Comparison of ENCODE assay signal across 8 cellular contexts in genomic region chr11:114400222-114400973, GRCh38. TPM values are rescaled to one million over a fixed set of nuclear protein-coding genes. Genes with fewer than 3 reads are reported as not detected.
DNase-seq lines count a peak whose midpoint lies in the region; ATAC-seq and TF ChIP-seq lines count a peak whose summit lies in the region.

TSS of gene C11orf71 (minus strand) at chr11:114400511. CDS start at chr11:114400331, 180 bp downstream.
TSS of gene RBM7 (plus strand) at chr11:114400666. CDS start at chr11:114400672, 6 bp downstream.

- no peaks in the 10 kb centered on the region for H3K9me3 Mint-ChIP-seq in CD14-positive monocyte

- peaks cover 4 to 21% (median 16%) of the 10 kb centered on the region in 4 donors for H3K4me1 ChIP-seq in liver (ENCODE audit: control insufficient read depth in 4 of 4, insufficient read depth in 4 of 4, low read length in 3 of 4)

- ATAC-seq in GM19351 (IDR thresholded peaks at IDR 0.05; ENCODE audit: unreplicated experiment) (peak; percentile 93), HG03521 (IDR thresholded peaks at IDR 0.05; ENCODE audit: unreplicated experiment) (peak; percentile 97)

- H3K4me3 ChIP-seq in liver (ENCODE audit: low read depth in 1 of 3, low read length in 3 of 3), result peak within 1 kb of the TSS; percentile 57 to 91 (median 88)

- peak; percentile 98 for DNase-seq in CD14-positive monocyte (ENCODE audit: low spot score)
- DNase-seq in NCI-H748 (lab: John Stamatoyannopoulos, UW; ENCODE audit: unreplicated experiment), result peak; percentile 95
- DNase-seq in activated CD4-positive, alpha-beta T cell treated with anti-CD3 and anti-CD28 coated beads, Interleukin-2, amount 50 U/mL, for 4 hours, result peak; percentile 98
- peak; percentile 97 to 98 for DNase-seq in dermis microvascular lymphatic vessel endothelial cell (ENCODE audit: low read depth in 2 of 2)
- DNase-seq in stimulated activated CD4-positive, alpha-beta T cell treated with anti-CD3 and anti-CD28 coated beads, Interleukin-4, amount 100 ng/mL, for 24 hours, result peak; percentile 99

- peak within 1 kb of the TSS; percentile 96 to 97 for H3K27ac ChIP-seq in liver (ENCODE audit: low read depth in 1 of 2, low read length in 2 of 2)

- TF ChIP-seq CTCF in CD14-positive monocyte (IDR thresholded peaks at IDR 0.05), result no peak
- TF ChIP-seq CTCF in liver (IDR thresholded peaks at IDR 0.05; ENCODE audit: low read depth, low read length, missing input control), result peak; percentile 11

- intact Hi-C loops in CD14-positive monocyte (cut with micrococcal nuclease), result loop anchor here in 1 of 2 donors (10.0 kb wide), 1 partner anchor 526 kb away; the partner anchor contains the start of gene USP28

- H3K27me3 Mint-ChIP-seq in CD14-positive monocyte (ENCODE audit: low read depth in 3 of 3), result no peaks in the 10 kb centered on the region

- peak in 1 of 2 donors; percentile 5 for TF ChIP-seq RAD21 in liver (IDR thresholded peaks at IDR 0.05)

- peak within 1 kb of the TSS; percentile 96 to 99 for H3K9ac ChIP-seq in liver (ENCODE audit: low read depth in 1 of 2, low read length in 2 of 2)

- H3K36me3 ChIP-seq in liver (ENCODE audit: control insufficient read depth in 4 of 4, insufficient read depth in 3 of 4, low read depth in 1 of 4, low read length in 3 of 4), result peaks cover 0 to 10% (median 3%) of the 10 kb centered on the region in 4 donors

- H3K27me3 ChIP-seq in liver (ENCODE audit: control insufficient read depth in 4 of 4, insufficient read depth in 4 of 4, low read length in 3 of 4), result no peaks in the 10 kb centered on the region

- peaks cover 42% of the 10 kb centered on the region for H3K4me1 Mint-ChIP-seq in CD14-positive monocyte

- no peaks in the 10 kb centered on the region for H3K9me3 ChIP-seq in liver (ENCODE audit: control insufficient read depth in 4 of 4, low read length in 3 of 4)

- under 1% methylated on average over 69 of the region's 69 CpGs for WGBS in liver

- H3K27ac Mint-ChIP-seq in CD14-positive monocyte, result peak within 1 kb of the TSS; percentile 99 to 100 (median 100)

- H3K4me3 Mint-ChIP-seq in CD14-positive monocyte, result peak within 1 kb of the TSS; percentile 91 to 96

- H3K36me3 Mint-ChIP-seq in CD14-positive monocyte, result peaks cover 19 to 27% of the 10 kb centered on the region in 2 donors

TF ChIP-seq in liver, 16 proteins besides CTCF, POLR2A, EP300 and RAD21:
- TF ChIP-seq HNF4A (conservative IDR thresholded peaks at IDR 0.05), result peak; percentile 59 to 63
- TF ChIP-seq FOXA1 (IDR thresholded peaks at IDR 0.05), result no peak
- TF ChIP-seq NR2F2 (IDR thresholded peaks at IDR 0.05), result peak; percentile 86
- TF ChIP-seq TAF1 (conservative IDR thresholded peaks at IDR 0.05), result peak; percentile 84
- peak; percentile 97 for TF ChIP-seq YY1 (IDR thresholded peaks at IDR 0.05)
- TF ChIP-seq MAX (IDR thresholded peaks at IDR 0.05), result no peak
- TF ChIP-seq ZBTB33 (IDR thresholded peaks at IDR 0.05), result peak; percentile 91
- TF ChIP-seq JUND (IDR thresholded peaks at IDR 0.05), result peak in 1 of 2 donors; percentile 31
- peak; percentile 83 to 85 for TF ChIP-seq RXRA (IDR thresholded peaks at IDR 0.05)
- TF ChIP-seq GABPA (IDR thresholded peaks at IDR 0.05 in 1 of 2, conservative IDR thresholded peaks at IDR 0.05 in 1 of 2), result peak in 1 of 2 donors; percentile 70
- TF ChIP-seq ATF3 (IDR thresholded peaks at IDR 0.05), result peak; percentile 43
- no peak for TF ChIP-seq FOXA2 (IDR thresholded peaks at IDR 0.05)
- TF ChIP-seq EGR1 (IDR thresholded peaks at IDR 0.05; ENCODE audit: low read depth in 2 of 2), result peak in 1 of 2 donors; percentile 79
- TF ChIP-seq SP1 (IDR thresholded peaks at IDR 0.05), result peak; percentile 69
- TF ChIP-seq REST (IDR thresholded peaks at IDR 0.05), result peak; percentile 93
- peak; percentile 12 for TF ChIP-seq HNF4G (IDR thresholded peaks at IDR 0.05)

RNA-seq across cellular contexts. Expression of gene C11orf71, which starts in this region (rescaled TPM):
- polyA plus RNA-seq in CD14-positive monocyte (10 to 100 TPM; 14.2 to 23.0 TPM), liver (10 to 100 TPM in 1 of 2 donors, 1 to 10 TPM in 1; 7.8 to 22.3 TPM)
- total RNA-seq in dermis microvascular lymphatic vessel endothelial cell (4.3 and 4.4 TPM in 2 replicates), liver (1 to 10 TPM; 7.1 to 8.0 TPM)

RNA-seq across cellular contexts. Expression of gene RBM7, which starts in this region (rescaled TPM):
- 10 to 100 TPM; 32.4 to 36.3 TPM for polyA plus RNA-seq in CD14-positive monocyte
- 52.8 and 53.4 TPM in 2 replicates for total RNA-seq in dermis microvascular lymphatic vessel endothelial cell
- total RNA-seq in liver, result 10 to 100 TPM; 16.0 to 23.0 TPM
- 10 to 100 TPM; 11.1 to 11.9 TPM for polyA plus RNA-seq in liver

Comparison
In these comparisons a context has a peak if more than half of its experiments do, and no peak if none do; other contexts are left out.
1. Peak in every context shown above with its lines: DNase-seq, ATAC-seq, H3K4me3 ChIP-seq and H3K27ac ChIP-seq.